In the genomic region with DNA sequence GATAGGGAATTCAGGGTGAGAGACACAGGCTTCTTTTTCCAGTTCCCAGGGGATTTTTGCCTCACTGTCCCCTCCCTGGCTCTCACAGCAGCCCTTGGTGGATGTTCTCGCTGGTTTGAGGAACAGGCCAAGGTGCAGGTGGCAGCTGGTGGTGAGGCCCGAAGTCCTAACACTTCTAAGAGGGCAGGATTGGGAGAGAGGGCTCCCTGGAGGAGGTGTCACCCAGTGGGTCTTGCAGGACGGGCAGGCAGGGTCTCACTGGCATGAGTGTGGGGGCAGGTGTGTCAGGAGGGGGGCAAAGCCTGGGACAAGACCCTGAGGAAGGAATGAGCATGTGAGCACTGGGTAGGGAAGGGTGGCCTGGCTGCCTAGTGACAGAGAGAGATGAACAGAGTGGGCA, we compare ENCODE assay signal across 12 cellular contexts. TPM values are rescaled to one million over a fixed set of nuclear protein-coding genes. Genes with fewer than 3 reads are reported as not detected.
DNase-seq lines count a peak whose midpoint lies in the region; ATAC-seq and TF ChIP-seq lines count a peak whose summit lies in the region.
"Had no signal": no experiment of that assay in that cellular context is flagged by ENCODE, and none has a peak within 500 bp of the region (broad histone marks: within the 10 kb centered on the region; RNA-seq: fewer than 3 reads in every experiment).

No MANE protein-coding gene starts in this region.

- no peaks in the 10 kb centered on the region for H3K9me3 Mint-ChIP-seq in activated T-cell treated with anti-CD3 and anti-CD28 coated beads, Interleukin-2, amount 50 U/mL, for 24 hours
- no peaks in the 10 kb centered on the region for H3K9me3 Mint-ChIP-seq in activated T-cell treated with anti-CD3 and anti-CD28 coated beads, Interleukin-2, amount 50 U/mL, for 4 hours
- no peaks in the 10 kb centered on the region for H3K9me3 Mint-ChIP-seq in effector memory CD8-positive, alpha-beta T cell
- peaks cover 4% of the 10 kb centered on the region for H3K9me3 Mint-ChIP-seq in neural progenitor cell

- TF ChIP-seq POLR2A in spleen (IDR thresholded peaks at IDR 0.05): no peak

- intact Hi-C loops in spleen (cut with DNase I; ENCODE audit: low total_unique reads): no loop called here

- no peaks in the 10 kb centered on the region for H3K36me3 ChIP-seq in Loucy (ENCODE audit: insufficient read depth, low read length)
- H3K36me3 ChIP-seq in spleen: peaks cover 0 to 44% (median 11%) of the 10 kb centered on the region in 6 donors
- no peaks in the 10 kb centered on the region for H3K36me3 ChIP-seq in neural progenitor cell

- peaks cover 24% of the 10 kb centered on the region; the same call in 1 of the 2 replicates for H3K79me2 ChIP-seq in Loucy (ENCODE audit: insufficient read depth, low read length)
- no peaks in the 10 kb centered on the region for H3K79me2 ChIP-seq in neural progenitor cell (ENCODE audit: low read depth)

- H3F3A ChIP-seq in Loucy (ENCODE audit: low read depth) (peaks cover 31% of the 10 kb centered on the region), neural progenitor cell (ENCODE audit: low read depth) (no peaks in the 10 kb centered on the region)

- TF ChIP-seq CTCF in Loucy (conservative IDR thresholded peaks at IDR 0.05; ENCODE audit: low read length) (no peak), spleen (IDR thresholded peaks at IDR 0.05 in 8 of 11, conservative IDR thresholded peaks at IDR 0.05 in 3 of 11) (no peak), neural progenitor cell (IDR thresholded peaks at IDR 0.05) (no peak)

- peaks cover 94% of the 10 kb centered on the region for H3K36me3 Mint-ChIP-seq in activated T-cell treated with anti-CD3 and anti-CD28 coated beads, Interleukin-2, amount 50 U/mL, for 24 hours (ENCODE audit: low read depth)
- peaks cover 11% of the 10 kb centered on the region for H3K36me3 Mint-ChIP-seq in activated T-cell treated with anti-CD3 and anti-CD28 coated beads, Interleukin-2, amount 50 U/mL, for 4 hours (ENCODE audit: insufficient read depth)
- H3K36me3 Mint-ChIP-seq in effector memory CD8-positive, alpha-beta T cell (ENCODE audit: insufficient read depth): peaks cover 42% of the 10 kb centered on the region
- H3K36me3 Mint-ChIP-seq in neural progenitor cell: no peaks in the 10 kb centered on the region

- no peak overlapping the region for H3K4me3 Mint-ChIP-seq in activated T-cell treated with anti-CD3 and anti-CD28 coated beads, Interleukin-2, amount 50 U/mL, for 24 hours
- no peak overlapping the region for H3K4me3 Mint-ChIP-seq in activated T-cell treated with anti-CD3 and anti-CD28 coated beads, Interleukin-2, amount 50 U/mL, for 4 hours
- H3K4me3 Mint-ChIP-seq in effector memory CD8-positive, alpha-beta T cell: no peak overlapping the region
- no peak overlapping the region for H3K4me3 Mint-ChIP-seq in neural progenitor cell

- H3K27me3 Mint-ChIP-seq in activated T-cell treated with anti-CD3 and anti-CD28 coated beads, Interleukin-2, amount 50 U/mL, for 24 hours: no peaks in the 10 kb centered on the region
- no peaks in the 10 kb centered on the region for H3K27me3 Mint-ChIP-seq in activated T-cell treated with anti-CD3 and anti-CD28 coated beads, Interleukin-2, amount 50 U/mL, for 4 hours (ENCODE audit: low read depth)
- H3K27me3 Mint-ChIP-seq in effector memory CD8-positive, alpha-beta T cell: no peaks in the 10 kb centered on the region
- H3K27me3 Mint-ChIP-seq in neural progenitor cell (ENCODE audit: insufficient read depth, low read depth): peaks cover 8% of the 10 kb centered on the region

- 70 to 83% (median 78%) methylated on average over 3 of the region's 3 CpGs for WGBS in spleen, 5 donors

- H2AFZ ChIP-seq in Loucy (ENCODE audit: low read length) (no peak overlapping the region), neural progenitor cell (replicated peaks) (no peak overlapping the region)

- no peak for ATAC-seq in activated T-cell treated with anti-CD3 and anti-CD28 coated beads, Interleukin-2, amount 50 U/mL, for 4 hours
- no peak for ATAC-seq in effector memory CD8-positive, alpha-beta T cell (replicated peaks)
- ATAC-seq in HG03175 (IDR thresholded peaks at IDR 0.05; ENCODE audit: unreplicated experiment) (no peak), GM19351 (IDR thresholded peaks at IDR 0.05; ENCODE audit: unreplicated experiment) (no peak)

- H3K4me1 Mint-ChIP-seq in activated T-cell treated with anti-CD3 and anti-CD28 coated beads, Interleukin-2, amount 50 U/mL, for 24 hours (ENCODE audit: low read depth): peaks cover 94% of the 10 kb centered on the region
- H3K4me1 Mint-ChIP-seq in activated T-cell treated with anti-CD3 and anti-CD28 coated beads, Interleukin-2, amount 50 U/mL, for 4 hours (ENCODE audit: low read depth): peaks cover 81% of the 10 kb centered on the region
- H3K4me1 Mint-ChIP-seq in effector memory CD8-positive, alpha-beta T cell (ENCODE audit: low read depth in 2 of 2): peaks cover 52 to 57% of the 10 kb centered on the region in 2 donors
- H3K4me1 Mint-ChIP-seq in neural progenitor cell: peaks cover 9% of the 10 kb centered on the region

- H3K27me3 ChIP-seq in Loucy (ENCODE audit: insufficient read depth, low read length, poor library complexity, severe bottlenecking) (no peaks in the 10 kb centered on the region), spleen (replicated peaks in 1 of 7) (no peaks in the 10 kb centered on the region), neural progenitor cell (no peaks in the 10 kb centered on the region)

- H3K4me1 ChIP-seq in Loucy (ENCODE audit: insufficient read depth, low read length, poor library complexity, severe bottlenecking) (peaks cover 93% of the 10 kb centered on the region), spleen (peaks cover 68 to 99% (median 89%) of the 10 kb centered on the region in 6 donors), neural progenitor cell (no peaks in the 10 kb centered on the region)

- H3K4me3 ChIP-seq in Loucy (ENCODE audit: low read length, poor library complexity, severe bottlenecking) (no peak overlapping the region), spleen (no peak overlapping the region), neural progenitor cell (no peak overlapping the region)

- H3K9ac ChIP-seq in Loucy (ENCODE audit: low read depth, low read length, poor library complexity, severe bottlenecking): peak overlapping the region; percentile 72
- no peak overlapping the region for H3K9ac ChIP-seq in neural progenitor cell

- H3K4me2 ChIP-seq in Loucy (ENCODE audit: low read depth, low read length, poor library complexity, severe bottlenecking) (no peak overlapping the region), neural progenitor cell (no peak overlapping the region)

- no peak for DNase-seq in activated T-cell treated with anti-CD3 and anti-CD28 coated beads, Interleukin-2, amount 50 U/mL, for 24 hours
- no peak for DNase-seq in activated T-cell treated with anti-CD3 and anti-CD28 coated beads, Interleukin-2, amount 50 U/mL, for 4 hours
- DNase-seq in effector memory CD8-positive, alpha-beta T cell: no peak
- peak; percentile 73 for DNase-seq in spleen
- no peak for DNase-seq in neural progenitor cell (ENCODE audit: low spot score)
- DNase-seq: activated CD4-positive, alpha-beta T cell treated with anti-CD3 and anti-CD28 coated beads, Interleukin-2, amount 50 U/mL, for 48 hours; hippocampal formation; NCI-H1105 treated with DMSO at 0.1 percent for 48 hours; NCI-H748 treated with DMSO at 0.1 percent for 48 hours had no signal

- H3K27ac Mint-ChIP-seq in activated T-cell treated with anti-CD3 and anti-CD28 coated beads, Interleukin-2, amount 50 U/mL, for 24 hours: peak overlapping the region; percentile 100
- peak overlapping the region; percentile 88 to 95 for H3K27ac Mint-ChIP-seq in effector memory CD8-positive, alpha-beta T cell
- no peak overlapping the region for H3K27ac Mint-ChIP-seq in neural progenitor cell

- H4K20me1 ChIP-seq in Loucy (ENCODE audit: insufficient read depth, low read length, poor library complexity, severe bottlenecking) (no peaks in the 10 kb centered on the region), neural progenitor cell (ENCODE audit: low read depth) (no peaks in the 10 kb centered on the region)

- no peaks in the 10 kb centered on the region for H3K9me2 ChIP-seq in Loucy (replicated peaks; ENCODE audit: low read depth, low read length)

- no peaks in the 10 kb centered on the region for H3K9me3 ChIP-seq in Loucy (ENCODE audit: insufficient read depth, low read depth, low read length)
- H3K9me3 ChIP-seq in spleen: no peaks in the 10 kb centered on the region
- H3K9me3 ChIP-seq in neural progenitor cell (ENCODE audit: low read depth): no peaks in the 10 kb centered on the region

- peak overlapping the region; percentile 50 to 96 (median 92) for H3K27ac ChIP-seq in spleen
- H3K27ac ChIP-seq in neural progenitor cell: no peak overlapping the region

RNA-seq across cellular contexts. Expression of a gene that starts 9.2 kb away (rescaled TPM):
- 10 to 100 TPM; 44.6 to 57.1 (median 51.1) TPM for total RNA-seq in activated T-cell treated with anti-CD3 and anti-CD28 coated beads, Interleukin-2, amount 50 U/mL, for 4 hours
- total RNA-seq in spleen (10 to 100 TPM; 15.8 to 31.1 (median 25.2) TPM), neural progenitor cell (ENCODE audit: low replicate concordance) (0.51 and 5.8 TPM in 2 replicates)
- polyA plus RNA-seq in spleen: 10 to 100 TPM in 2 of 3 donors, 1 to 10 TPM in 1; 8.3 to 14.8 (median 14.2) TPM

RNA-seq across cellular contexts. Expression of a gene that starts 58.6 kb away (rescaled TPM):
- total RNA-seq in activated T-cell treated with anti-CD3 and anti-CD28 coated beads, Interleukin-2, amount 50 U/mL, for 4 hours: under 1 TPM; 0.16 to 0.23 (median 0.16) TPM
- total RNA-seq in spleen: 1 to 10 TPM in 6 of 7 donors, under 1 TPM in 1; 0.92 to 3.9 (median 2.0) TPM
- 1 to 10 TPM in 1 of 3 donors, under 1 TPM in 2; 0.38 to 1.5 (median 0.47) TPM for polyA plus RNA-seq in spleen
- total RNA-seq in neural progenitor cell (ENCODE audit: low replicate concordance): 0.12 and 0.17 TPM in 2 replicates
